Comparison of ENCODE assay signal across 7 cellular contexts in the genomic region with DNA sequence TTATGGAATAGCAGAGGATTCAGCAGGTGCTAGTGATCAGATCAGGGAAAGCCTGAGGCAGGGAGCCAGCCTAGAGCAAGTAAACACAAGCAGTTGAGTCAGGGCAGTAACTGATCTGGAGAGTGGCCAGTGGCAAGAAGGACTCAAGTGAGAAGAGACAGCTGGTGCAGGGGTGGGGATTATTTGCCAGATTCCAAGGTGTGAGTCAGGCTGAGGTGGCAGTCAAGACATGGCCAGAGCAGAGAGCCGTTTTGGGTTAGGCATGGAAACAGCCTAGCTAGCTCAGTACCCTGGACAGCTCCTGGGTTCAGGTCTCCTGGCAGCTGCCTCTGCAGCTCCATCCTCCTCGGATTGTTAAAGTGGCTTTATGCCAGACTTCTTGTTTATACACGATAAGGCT.
DNase-seq lines count a peak whose midpoint lies in the region; ATAC-seq, FAIRE-seq and TF ChIP-seq lines count a peak whose summit lies in the region.

No MANE protein-coding gene starts in this region.

- CTCF ChIA-PET in HepG2 (lab: Yijun Ruan, JAX; ENCODE audit: low intra/inter-chr PET ratio, low total read pairs) = no interaction called here
- CTCF ChIA-PET in CD4-positive, alpha-beta memory T cell (lab: Charles Lee; ENCODE audit: partially characterized antibody) = no interaction called here

- intact Hi-C loops in adrenal gland (cut with DNase I) = no loop called here
- intact Hi-C loops in HepG2 (cut with micrococcal nuclease; ENCODE audit: unreplicated experiment) = loop anchor here (1.0 kb wide), 1 partner anchor 292 kb away; no protein-coding TSS in a partner anchor
- intact Hi-C loops in CD4-positive, alpha-beta memory T cell (cut with micrococcal nuclease) = no loop called here

- peak; percentile 6 for DNase-seq in H4 (ENCODE audit: low spot score)
- peak; percentile 42 for DNase-seq in NCI-H1048 (lab: John Stamatoyannopoulos, UW)
- peak; percentile 61 to 85 (median 73) for DNase-seq in adrenal gland
- DNase-seq in HepG2 (ENCODE audit: low spot score) = peak; percentile 35
- DNase-seq in CD4-positive, alpha-beta memory T cell = no peak
- DNase-seq in T-helper 17 cell = no peak

- H3K27me3 Mint-ChIP-seq in CD4-positive, alpha-beta memory T cell = peaks cover 2% of the 10 kb centered on the region in 2 donors
- H3K27me3 Mint-ChIP-seq in T-helper 17 cell = no peaks in the 10 kb centered on the region

- BruUV-seq in HepG2 (replicated peaks; lab: Mats Ljungman, UMichigan) = no TSS peak

- no peak for TF ChIP-seq RAD21 in HepG2 (CRISPR knock-in tag; IDR thresholded peaks at IDR 0.05)

- no peaks in the 10 kb centered on the region for H4K20me1 ChIP-seq in HepG2 (ENCODE audit: insufficient read depth, low read length)

- POLR2A ChIA-PET in HepG2 (lab: Yijun Ruan, JAX) = no interaction called here
- POLR2A ChIA-PET in CD4-positive, alpha-beta memory T cell (lab: Charles Lee; ENCODE audit: partially characterized antibody) = no interaction called here

- H3K9ac ChIP-seq in HepG2 (ENCODE audit: insufficient read depth, low read depth, low read length) = no peak overlapping the region

- H3K36me3 ChIP-seq in adrenal gland (replicated peaks in 1 of 2) (no peaks in the 10 kb centered on the region), HepG2 (replicated peaks in 1 of 2; ENCODE audit: control insufficient read depth in 1 of 2, insufficient read depth in 2 of 2, low read length in 2 of 2) (no peaks in the 10 kb centered on the region)
- no peaks in the 10 kb centered on the region for H3K36me3 ChIP-seq in CD4-positive, alpha-beta memory T cell (ENCODE audit: insufficient read depth, low read length)

- no peaks in the 10 kb centered on the region for H3K79me2 ChIP-seq in HepG2 (ENCODE audit: insufficient read depth, low read length)

- no peaks in the 10 kb centered on the region for H3K36me3 Mint-ChIP-seq in CD4-positive, alpha-beta memory T cell
- H3K36me3 Mint-ChIP-seq in T-helper 17 cell (ENCODE audit: low read depth) = no peaks in the 10 kb centered on the region

- no peak overlapping the region for H3K4me3 Mint-ChIP-seq in CD4-positive, alpha-beta memory T cell
- no peak overlapping the region for H3K4me3 Mint-ChIP-seq in T-helper 17 cell

- peak; percentile 26 for FAIRE-seq in HepG2 (lab: Jason Lieb, UNC)

- no peak overlapping the region for H2AFZ ChIP-seq in HepG2 (ENCODE audit: low read length)

- no peaks in the 10 kb centered on the region for H3K4me1 ChIP-seq in adrenal gland (replicated peaks in 1 of 2)
- no peaks in the 10 kb centered on the region for H3K4me1 ChIP-seq in HepG2 (ENCODE audit: insufficient read depth, low read length)
- H3K4me1 ChIP-seq in CD4-positive, alpha-beta memory T cell (ENCODE audit: insufficient read depth, low read length) = no peaks in the 10 kb centered on the region

- 0 to 6% (median 3%) methylated on average over 3 of the region's 3 CpGs for WGBS in adrenal gland, 4 donors
- 17% methylated on average over 2 of the region's 3 CpGs for WGBS in HepG2 (ENCODE audit: low lambda C conversion rate)

- H3K9me3 Mint-ChIP-seq in CD4-positive, alpha-beta memory T cell = peaks cover 0 to 8% (median 0%) of the 10 kb centered on the region in 8 donors

- H3K27ac Mint-ChIP-seq in CD4-positive, alpha-beta memory T cell = no peak overlapping the region
- H3K27ac Mint-ChIP-seq in T-helper 17 cell = no peak overlapping the region

- H3K27me3 ChIP-seq in adrenal gland (no peaks in the 10 kb centered on the region), HepG2 (ENCODE audit: control insufficient read depth in 1 of 2, insufficient read depth in 2 of 2, low read length in 2 of 2) (no peaks in the 10 kb centered on the region; a peak in 1 of 5 replicates)
- no peaks in the 10 kb centered on the region for H3K27me3 ChIP-seq in CD4-positive, alpha-beta memory T cell (ENCODE audit: insufficient read depth, low read length)

- in situ Hi-C loops in HepG2 (cut with HindIII; ENCODE audit: extremely low pct_ligation_motif_present, low pct_unique_long_range_greater_than_20kb) = no loop called here

- H3K4me3 ChIP-seq in adrenal gland = no peak overlapping the region
- H3K4me3 ChIP-seq in HepG2 (replicated peaks in 1 of 3; ENCODE audit: insufficient read depth in 1 of 3, low read depth in 2 of 3, low read length in 3 of 3) = no peak overlapping the region
- H3K4me3 ChIP-seq in CD4-positive, alpha-beta memory T cell (ENCODE audit: low read length in 2 of 2) = no peak overlapping the region

- TF ChIP-seq EP300 in HepG2 (IDR thresholded peaks at IDR 0.05; ENCODE audit: low read depth in 2 of 2, low read length in 2 of 2) = no peak
- TF ChIP-seq EP300 in HepG2 (CRISPR knock-in tag; IDR thresholded peaks at IDR 0.05; ENCODE audit: borderline replicate concordance) = no peak

- H3K9me3 ChIP-seq in adrenal gland (replicated peaks in 1 of 3) (no peaks in the 10 kb centered on the region), HepG2 (ENCODE audit: low read length) (no peaks in the 10 kb centered on the region), T-helper 17 cell (ENCODE audit: control insufficient read depth, low read length, poor library complexity, severe bottlenecking) (no peaks in the 10 kb centered on the region)
- H3K9me3 ChIP-seq in CD4-positive, alpha-beta memory T cell (ENCODE audit: control insufficient read depth in 1 of 2, low read length in 2 of 2) = no peaks in the 10 kb centered on the region

- TF ChIP-seq POLR2A in adrenal gland (IDR thresholded peaks at IDR 0.05) (no peak), HepG2 (IDR thresholded peaks at IDR 0.05; ENCODE audit: insufficient read depth in 1 of 2, low read depth in 2 of 2, low read length in 2 of 2) (no peak)

- peak; percentile 83 for ATAC-seq in HepG2
- no peak for ATAC-seq in HG02973 (IDR thresholded peaks at IDR 0.05; ENCODE audit: unreplicated experiment)
- ATAC-seq in T-helper 17 cell = no peak

- TF ChIP-seq CTCF in adrenal gland (IDR thresholded peaks at IDR 0.05) (no peak), HepG2 (CRISPR knock-in tag; IDR thresholded peaks at IDR 0.05) (no peak)

- H3K27ac ChIP-seq in adrenal gland = no peak overlapping the region
- H3K27ac ChIP-seq in HepG2 (ENCODE audit: extremely low read length, insufficient read depth, low read length) = no peak overlapping the region
- H3K27ac ChIP-seq in CD4-positive, alpha-beta memory T cell (ENCODE audit: low read depth, low read length) = no peak overlapping the region

- H3K4me1 Mint-ChIP-seq in CD4-positive, alpha-beta memory T cell = no peaks in the 10 kb centered on the region
- H3K4me1 Mint-ChIP-seq in T-helper 17 cell = no peaks in the 10 kb centered on the region

- no peak overlapping the region for H3K4me2 ChIP-seq in HepG2 (ENCODE audit: low read depth, low read length)

TF ChIP-seq in HepG2, 621 proteins besides CTCF, POLR2A, EP300 and RAD21 (continues in another document):
- TF ChIP-seq, protein P1, sequence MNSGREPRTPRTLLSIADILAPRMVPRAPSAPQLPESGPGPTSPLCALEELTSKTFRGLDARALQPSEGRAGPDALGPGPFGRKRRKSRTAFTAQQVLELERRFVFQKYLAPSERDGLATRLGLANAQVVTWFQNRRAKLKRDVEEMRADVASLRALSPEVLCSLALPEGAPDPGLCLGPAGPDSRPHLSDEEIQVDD (CRISPR knock-in tag; IDR thresholded peaks at IDR 0.05; ENCODE audit: borderline replicate concordance) = no peak
- peak; percentile 34; the same call in 1 of the 2 replicates for TF ChIP-seq ISL2 (CRISPR knock-in tag; IDR thresholded peaks at IDR 0.05)
- peak; percentile 55; the same call in 1 of the 2 replicates for TF ChIP-seq NKX3-1 (CRISPR knock-in tag; IDR thresholded peaks at IDR 0.05)
- TF ChIP-seq ZNF44 (CRISPR knock-in tag; IDR thresholded peaks at IDR 0.05) = no peak
- no peak for TF ChIP-seq YEATS4 (CRISPR knock-in tag; IDR thresholded peaks at IDR 0.05; ENCODE audit: borderline replicate concordance)
- TF ChIP-seq ZSCAN20 (CRISPR knock-in tag; IDR thresholded peaks at IDR 0.05; ENCODE audit: borderline replicate concordance) = no peak
- no peak for TF ChIP-seq ZNF121 (CRISPR knock-in tag; IDR thresholded peaks at IDR 0.05)
- no peak for TF ChIP-seq ZFAT (CRISPR knock-in tag; conservative IDR thresholded peaks at IDR 0.05)
- TF ChIP-seq, protein P2, sequence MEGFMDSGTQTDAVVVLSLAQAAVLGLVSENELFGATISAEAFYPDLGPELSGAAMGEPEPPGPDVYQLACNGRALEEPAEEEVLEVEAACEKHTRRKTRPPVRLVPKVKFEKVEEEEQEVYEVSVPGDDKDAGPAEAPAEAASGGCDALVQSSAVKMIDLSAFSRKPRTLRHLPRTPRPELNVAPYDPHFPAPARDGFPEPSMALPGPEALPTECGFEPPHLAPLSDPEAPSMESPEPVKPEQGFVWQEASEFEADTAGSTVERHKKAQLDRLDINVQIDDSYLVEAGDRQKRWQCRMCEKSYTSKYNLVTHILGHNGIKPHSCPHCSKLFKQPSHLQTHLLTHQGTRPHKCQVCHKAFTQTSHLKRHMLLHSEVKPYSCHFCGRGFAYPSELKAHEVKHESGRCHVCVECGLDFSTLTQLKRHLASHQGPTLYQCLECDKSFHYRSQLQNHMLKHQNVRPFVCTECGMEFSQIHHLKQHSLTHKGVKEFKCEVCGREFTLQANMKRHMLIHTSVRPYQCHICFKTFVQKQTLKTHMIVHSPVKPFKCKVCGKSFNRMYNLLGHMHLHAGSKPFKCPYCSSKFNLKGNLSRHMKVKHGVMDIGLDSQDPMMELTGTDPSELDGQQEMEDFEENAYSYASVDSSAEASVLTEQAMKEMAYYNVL (CRISPR knock-in tag; IDR thresholded peaks at IDR 0.05; ENCODE audit: borderline replicate concordance) = no peak
- TF ChIP-seq ZNF891 (CRISPR knock-in tag; IDR thresholded peaks at IDR 0.05) = peak; percentile 32; the same call in 1 of the 2 replicates

Comparison
In these comparisons a context has a peak if more than half of its experiments do, and no peak if none do; other contexts are left out.
1. DNase-seq: peak in H4 (single experiment), NCI-H1048 (single experiment), adrenal gland (7 of 7) and HepG2 (single experiment); none in CD4-positive, alpha-beta memory T cell (0 of 5) and T-helper 17 cell (0 of 3).